Comparison of ENCODE assay signal across 9 cellular contexts in genomic region chr19:3868770-3869456, GRCh38. TPM values are rescaled to one million over a fixed set of nuclear protein-coding genes. Genes with fewer than 3 reads are reported as not detected.
DNase-seq lines count a peak whose midpoint lies in the region; ATAC-seq, FAIRE-seq and TF ChIP-seq lines count a peak whose summit lies in the region.
"Had no signal": no experiment of that assay in that cellular context is flagged by ENCODE, and none has a peak within 500 bp of the region (broad histone marks: within the 10 kb centered on the region; RNA-seq: fewer than 3 reads in every experiment).

ZFR2 (minus strand) TSS chr19:3869038; CDS start chr19:3869017, 21 bp downstream.

- H3K9me3 ChIP-seq in Karpas-422 (ENCODE audit: low read length), result no peaks in the 10 kb centered on the region
- H3K9me3 ChIP-seq: right lobe of liver had no signal

- H3K4me1 ChIP-seq in Karpas-422 (ENCODE audit: low read length), result no peaks in the 10 kb centered on the region
- H3K4me1 ChIP-seq: right lobe of liver had no signal

- no peak within 1 kb of the TSS for H3K27ac Mint-ChIP-seq in activated naive CD4-positive, alpha-beta T cell treated with anti-CD3 and anti-CD28 coated beads, Interleukin-2, amount 50 U/mL, for 24 hours

- H3K27ac ChIP-seq in Karpas-422 (ENCODE audit: low read length), result no peak within 1 kb of the TSS
- H3K27ac ChIP-seq: right lobe of liver had no signal

- peaks cover 5% of the 10 kb centered on the region for H3K36me3 Mint-ChIP-seq in activated naive CD4-positive, alpha-beta T cell treated with anti-CD3 and anti-CD28 coated beads, Interleukin-2, amount 50 U/mL, for 24 hours

- no peak for TF ChIP-seq CTCF in D721Med (IDR thresholded peaks at IDR 0.05; ENCODE audit: insufficient read depth, missing control alignments)

- DNase-seq in Ammon's horn (ENCODE audit: low spot score), result peak; percentile 11
- DNase-seq in Karpas-422, result peak; percentile 48
- DNase-seq in midbrain (lab: John Stamatoyannopoulos, UW), result peak; percentile 17
- no peak for DNase-seq in left colon
- DNase-seq in activated CD4-positive, CD25-positive, alpha-beta regulatory T cell (lab: John Stamatoyannopoulos, UW), result no peak
- DNase-seq in D721Med (ENCODE audit: insufficient read length, low spot score), result no peak
- DNase-seq: right lobe of liver had no signal

- no peaks in the 10 kb centered on the region for H3K9me3 Mint-ChIP-seq in activated naive CD4-positive, alpha-beta T cell treated with anti-CD3 and anti-CD28 coated beads, Interleukin-2, amount 50 U/mL, for 24 hours

- peak within 1 kb of the TSS; percentile 59 for H3K4me3 Mint-ChIP-seq in activated naive CD4-positive, alpha-beta T cell treated with anti-CD3 and anti-CD28 coated beads, Interleukin-2, amount 50 U/mL, for 24 hours

- H3K79me2 ChIP-seq in Karpas-422 (ENCODE audit: low read length), result no peaks in the 10 kb centered on the region

- ATAC-seq in left colon (no peak), GM19397 (IDR thresholded peaks at IDR 0.05; ENCODE audit: unreplicated experiment) (no peak)

- no peak within 1 kb of the TSS for H3K9ac ChIP-seq in Karpas-422 (ENCODE audit: low read length)

- no peak for FAIRE-seq in D721Med (lab: Jason Lieb, UNC)

- no peaks in the 10 kb centered on the region for H3K9me2 ChIP-seq in Karpas-422 (replicated peaks; ENCODE audit: insufficient read depth, low read length)

- H3K4me2 ChIP-seq in Karpas-422 (ENCODE audit: low read depth, low read length, poor library complexity, severe bottlenecking), result no peak within 1 kb of the TSS

- H2AFZ ChIP-seq in Karpas-422 (ENCODE audit: low read length), result no peak within 1 kb of the TSS

- no peaks in the 10 kb centered on the region for H3K36me3 ChIP-seq in Karpas-422 (ENCODE audit: insufficient read depth, low read length)
- H3K36me3 ChIP-seq: right lobe of liver had no signal

- H3K27me3 Mint-ChIP-seq in activated naive CD4-positive, alpha-beta T cell treated with anti-CD3 and anti-CD28 coated beads, Interleukin-2, amount 50 U/mL, for 24 hours, result peaks cover 32% of the 10 kb centered on the region

- intact Hi-C loops in left colon (cut with DNase I, micrococcal nuclease), result no loop called here

- H4K20me1 ChIP-seq in Karpas-422 (ENCODE audit: insufficient read depth, low read depth, low read length), result no peaks in the 10 kb centered on the region

- peaks cover 11% of the 10 kb centered on the region for H3K4me1 Mint-ChIP-seq in activated naive CD4-positive, alpha-beta T cell treated with anti-CD3 and anti-CD28 coated beads, Interleukin-2, amount 50 U/mL, for 24 hours

- H3K27me3 ChIP-seq in Karpas-422 (ENCODE audit: low read length), result no peaks in the 10 kb centered on the region

- no peak within 1 kb of the TSS for H3K4me3 ChIP-seq in Karpas-422 (ENCODE audit: low read length)
- H3K4me3 ChIP-seq: right lobe of liver had no signal

RNA-seq across cellular contexts. Expression of gene ZFR2, which starts in this region (rescaled TPM):
- total RNA-seq in Karpas-422 (2014; rRNA removed; shearing (Covaris generic); ENCODE audit: low replicate concordance), result not detected in 2 replicates
- total RNA-seq in left colon, result not detected
- total RNA-seq: right lobe of liver had no signal

Comparison
In these comparisons a context has a peak if more than half of its experiments do, and no peak if none do; other contexts are left out.
1. Peak in DNase-seq in Karpas-422; RNA of the gene not detected or under 1 TPM.
2. DNase-seq: peak in Ammon's horn (single experiment) and midbrain (single experiment); none in left colon (0 of 2), activated CD4-positive, CD25-positive, alpha-beta regulatory T cell (0 of 4) and D721Med (single experiment).